ENCODE assay signal across 20 cellular contexts in genomic region chr1:3606779-3607702, GRCh38. TPM values are rescaled to one million over a fixed set of nuclear protein-coding genes. Genes with fewer than 3 reads are reported as not detected.
A peak's percentile ranks its signal among the peaks of the same experiment; 100 is the strongest.
DNase-seq lines count a peak whose midpoint lies in the region; ATAC-seq, FAIRE-seq and TF ChIP-seq lines count a peak whose summit lies in the region.
"Had no signal": no experiment of that assay in that cellular context is flagged by ENCODE, and none has a peak within 500 bp of the region (broad histone marks: within the 10 kb centered on the region; RNA-seq: fewer than 3 reads in every experiment).

No MANE protein-coding gene starts in this region.

- POLR2A ChIA-PET in HepG2 (lab: Yijun Ruan, JAX): no interaction called here

- H3K27me3 ChIP-seq in HepG2 (ENCODE audit: control insufficient read depth in 1 of 2, insufficient read depth in 2 of 2, low read length in 2 of 2) (peaks cover 13 to 93% of the 10 kb centered on the region in 2 experiments), right lobe of liver (peaks cover 0 to 12% of the 10 kb centered on the region in 2 donors)

- H3K36me3 ChIP-seq in HepG2 (replicated peaks in 1 of 2; ENCODE audit: control insufficient read depth in 1 of 2, insufficient read depth in 2 of 2, low read length in 2 of 2) (no peaks in the 10 kb centered on the region), right lobe of liver (no peaks in the 10 kb centered on the region)

- DNase-seq in HepG2 (ENCODE audit: low spot score) (no peak), right lobe of liver (no peak), neural crest cell (ENCODE audit: low read depth, low spot score) (no peak), progenitor cell of endocrine pancreas (ENCODE audit: low spot score, unreplicated experiment) (no peak), omental fat pad (ENCODE audit: low spot score) (no peak)
- DNase-seq: C1 segment of cervical spinal cord; CD4-positive, CD25-positive, alpha-beta regulatory T cell; CD8-positive, alpha-beta memory T cell; COR-L47; DMS53; DND-41; EL; GOT3; H9; KG1 had no signal

- no peak overlapping the region for H3K4me3 ChIP-seq in HepG2 (replicated peaks in 1 of 3; ENCODE audit: insufficient read depth in 1 of 3, low read depth in 2 of 3, low read length in 3 of 3)
- no peak overlapping the region for H3K4me3 ChIP-seq in right lobe of liver
- H3K4me3 ChIP-seq: GM12878 had no signal

- H3K4me1 ChIP-seq in HepG2 (ENCODE audit: insufficient read depth, low read length) (peaks cover 24% of the 10 kb centered on the region), right lobe of liver (peaks cover 0 to 9% (median 0%) of the 10 kb centered on the region in 4 donors)

- in situ Hi-C loops in HepG2 (cut with HindIII; ENCODE audit: extremely low pct_ligation_motif_present, low pct_unique_long_range_greater_than_20kb): no loop called here

- H2AFZ ChIP-seq in HepG2 (ENCODE audit: low read length): no peak overlapping the region

- no peak overlapping the region for H3K4me2 ChIP-seq in HepG2 (ENCODE audit: low read depth, low read length)

- 30% methylated on average over 9 of the region's 23 CpGs for WGBS in HepG2 (ENCODE audit: low lambda C conversion rate)
- 44% methylated on average over 4 of the region's 23 CpGs for WGBS in right lobe of liver (ENCODE audit: insufficient coverage, low coverage, low lambda C conversion rate, missing lambda C conversion rate)

- FAIRE-seq in HepG2 (lab: Jason Lieb, UNC): no peak
- FAIRE-seq: GM12878, HTR-8/SVneo had no signal

- no peaks in the 10 kb centered on the region for H3K79me2 ChIP-seq in HepG2 (ENCODE audit: insufficient read depth, low read length)

- H3K27me3 Mint-ChIP-seq in neural crest cell (ENCODE audit: low read depth): peaks cover 4% of the 10 kb centered on the region
- no peaks in the 10 kb centered on the region for H3K27me3 Mint-ChIP-seq in progenitor cell of endocrine pancreas

- no peaks in the 10 kb centered on the region for H3K9me3 ChIP-seq in HepG2 (ENCODE audit: low read length)
- no peaks in the 10 kb centered on the region for H3K9me3 ChIP-seq in right lobe of liver

- H3K4me3 Mint-ChIP-seq in neural crest cell (no peak overlapping the region), progenitor cell of endocrine pancreas (ENCODE audit: low read depth) (no peak overlapping the region)
- H3K4me3 Mint-ChIP-seq: CD4-positive, CD25-positive, alpha-beta regulatory T cell; CD8-positive, alpha-beta memory T cell; H9 had no signal

- no peak for ATAC-seq in HepG2
- no peak for ATAC-seq in right lobe of liver
- ATAC-seq in omental fat pad (ENCODE audit: low FRiP score): no peak
- ATAC-seq in GM21786 (IDR thresholded peaks at IDR 0.05; ENCODE audit: unreplicated experiment): no peak
- ATAC-seq: GM12878 had no signal

- no peak overlapping the region for H3K9ac ChIP-seq in HepG2 (ENCODE audit: insufficient read depth, low read depth, low read length)

- no peaks in the 10 kb centered on the region for H3K36me3 Mint-ChIP-seq in neural crest cell (ENCODE audit: low read depth)
- no peaks in the 10 kb centered on the region for H3K36me3 Mint-ChIP-seq in progenitor cell of endocrine pancreas (ENCODE audit: insufficient read depth)
- H3K36me3 Mint-ChIP-seq: CD4-positive, CD25-positive, alpha-beta regulatory T cell; CD8-positive, alpha-beta memory T cell had no signal

- H3K27ac ChIP-seq in HepG2 (ENCODE audit: extremely low read length, insufficient read depth, low read length) (no peak overlapping the region), right lobe of liver (no peak overlapping the region)
- H3K27ac ChIP-seq: 22Rv1 had no signal

- H3K9me3 Mint-ChIP-seq in neural crest cell (no peaks in the 10 kb centered on the region), progenitor cell of endocrine pancreas (ENCODE audit: low read depth) (no peaks in the 10 kb centered on the region)
- H3K9me3 Mint-ChIP-seq: CD4-positive, CD25-positive, alpha-beta regulatory T cell; H9 had no signal

- intact Hi-C loops in HepG2 (cut with micrococcal nuclease; ENCODE audit: unreplicated experiment) (no loop called here), right lobe of liver (cut with DNase I) (no loop called here)

- H3K4me1 Mint-ChIP-seq in neural crest cell (peaks cover 26% of the 10 kb centered on the region), progenitor cell of endocrine pancreas (ENCODE audit: low read depth) (peaks cover 16% of the 10 kb centered on the region)

- H3K27ac Mint-ChIP-seq in neural crest cell (ENCODE audit: unreplicated experiment): peak overlapping the region; percentile 6
- peak overlapping the region; percentile 52 for H3K27ac Mint-ChIP-seq in progenitor cell of endocrine pancreas
- H3K27ac Mint-ChIP-seq: CD4-positive, CD25-positive, alpha-beta regulatory T cell; CD8-positive, alpha-beta memory T cell had no signal

- CTCF ChIA-PET in HepG2 (lab: Yijun Ruan, JAX; ENCODE audit: low intra/inter-chr PET ratio, low total read pairs): no interaction called here

- no peak for TF ChIP-seq CTCF in HepG2 (CRISPR knock-in tag; IDR thresholded peaks at IDR 0.05)
- no peak for TF ChIP-seq CTCF in right lobe of liver (IDR thresholded peaks at IDR 0.05)
- no peak for TF ChIP-seq CTCF in neural crest cell (conservative IDR thresholded peaks at IDR 0.05)
- TF ChIP-seq CTCF in progenitor cell of endocrine pancreas (IDR thresholded peaks at IDR 0.05; ENCODE audit: unreplicated experiment): no peak
- no peak for TF ChIP-seq CTCF in omental fat pad (IDR thresholded peaks at IDR 0.05)

- TF ChIP-seq RAD21 in HepG2 (CRISPR knock-in tag; IDR thresholded peaks at IDR 0.05): no peak

- 0 out of 2 replicates have a peak, but pooled peaks cover 6% of the 10 kb centered on the region for H4K20me1 ChIP-seq in HepG2 (ENCODE audit: insufficient read depth, low read length)

- TF ChIP-seq POLR2A in HepG2 (IDR thresholded peaks at IDR 0.05; ENCODE audit: insufficient read depth in 1 of 2, low read depth in 2 of 2, low read length in 2 of 2) (no peak), right lobe of liver (IDR thresholded peaks at IDR 0.05) (no peak)

- no TSS peak for BruUV-seq in HepG2 (replicated peaks; lab: Mats Ljungman, UMichigan)

- TF ChIP-seq EP300 in HepG2 (IDR thresholded peaks at IDR 0.05; ENCODE audit: low read depth in 2 of 2, low read length in 2 of 2): no peak
- TF ChIP-seq EP300 in HepG2 (CRISPR knock-in tag; IDR thresholded peaks at IDR 0.05; ENCODE audit: borderline replicate concordance): no peak

RNA-seq across cellular contexts. Expression of gene MEGF6, which starts 4.3 kb away (rescaled TPM):
- total RNA-seq in HepG2 (2016; rRNA removed; fragmentation: Illumina TruSeq; extraction: Trizol): 0.76 and 1.9 TPM in 2 replicates
- total RNA-seq in HepG2 (2016; cell fraction: cytosol; rRNA removed; fragmentation: Illumina TruSeq; extraction: Trizol; ENCODE audit: low read depth): 0.18 and 0.61 TPM in 2 replicates
- 0.70 and 2.7 TPM in 2 replicates for total RNA-seq in HepG2 (2016; cell fraction: insoluble cytoplasmic fraction; rRNA removed; fragmentation: Illumina TruSeq; extraction: Trizol)
- 0.52 and 0.96 TPM in 2 replicates for total RNA-seq in HepG2 (2016; cell fraction: membrane; rRNA removed; fragmentation: Illumina TruSeq; extraction: Trizol)
- 2.7 and 3.4 TPM in 2 replicates for total RNA-seq in HepG2 (2016; cell fraction: nucleus; rRNA removed; fragmentation: Illumina TruSeq; extraction: Trizol)
- polyA plus RNA-seq in HepG2 (2011; rRNA removed): 1.9 and 3.5 TPM in 2 replicates
- polyA plus RNA-seq in HepG2 (2011; cell fraction: cytosol; rRNA removed): 0.90 and 1.8 TPM in 2 replicates
- polyA plus RNA-seq in HepG2 (2011; cell fraction: nucleus; rRNA removed): 68.1 and 94.7 TPM in 2 replicates
- 3.6 and 4.8 TPM in 2 replicates for polyA plus RNA-seq in HepG2 (2012)
- polyA plus RNA-seq in HepG2 (2016; cell fraction: cytosol; fragmentation: Illumina TruSeq; extraction: Trizol; ENCODE audit: low read depth): 0.09 and 0.19 TPM in 2 replicates
- polyA plus RNA-seq in HepG2 (2016; cell fraction: insoluble cytoplasmic fraction; fragmentation: Illumina TruSeq; extraction: Trizol; ENCODE audit: low read depth): 0.80 and 1.3 TPM in 2 replicates
- polyA plus RNA-seq in HepG2 (2016; cell fraction: membrane; fragmentation: Illumina TruSeq; extraction: Trizol; ENCODE audit: low read depth): 0.19 and 0.34 TPM in 2 replicates
- polyA plus RNA-seq in HepG2 (2016; cell fraction: nucleus; fragmentation: Illumina TruSeq; extraction: Trizol; ENCODE audit: insufficient read depth, low read depth): 8.1 and 10.4 TPM in 2 replicates
- polyA minus RNA-seq in HepG2 (2011; rRNA and poly(A)+ RNA removed; ENCODE audit: low replicate concordance): 3.5 and 4.6 TPM in 2 replicates
- 1.7 and 2.4 TPM in 2 replicates for polyA minus RNA-seq in HepG2 (2011; cell fraction: cytosol; rRNA and poly(A)+ RNA removed)
- polyA minus RNA-seq in HepG2 (2011; cell fraction: nucleus; rRNA and poly(A)+ RNA removed): 5.6 and 10.6 TPM in 2 replicates
- total RNA-seq in right lobe of liver: 1 to 10 TPM; 2.2 to 9.6 (median 4.4) TPM
- 36.7 and 38.8 TPM in 2 replicates for total RNA-seq in neural crest cell
- 79.2 and 83.8 TPM in 2 replicates for total RNA-seq in progenitor cell of endocrine pancreas
- total RNA-seq in omental fat pad: 10 to 100 TPM; 13.2 to 60.1 (median 21.9) TPM

RNA-seq across cellular contexts. Expression of gene TPRG1L, which starts 17.8 kb away (rescaled TPM):
- 21.3 and 31.7 TPM in 2 replicates for total RNA-seq in HepG2 (2016; rRNA removed; fragmentation: Illumina TruSeq; extraction: Trizol)
- 5.7 and 6.3 TPM in 2 replicates for total RNA-seq in HepG2 (2016; cell fraction: cytosol; rRNA removed; fragmentation: Illumina TruSeq; extraction: Trizol; ENCODE audit: low read depth)
- 20.0 and 34.6 TPM in 2 replicates for total RNA-seq in HepG2 (2016; cell fraction: insoluble cytoplasmic fraction; rRNA removed; fragmentation: Illumina TruSeq; extraction: Trizol)
- total RNA-seq in HepG2 (2016; cell fraction: membrane; rRNA removed; fragmentation: Illumina TruSeq; extraction: Trizol): 26.8 and 28.4 TPM in 2 replicates
- 13.9 and 17.8 TPM in 2 replicates for total RNA-seq in HepG2 (2016; cell fraction: nucleus; rRNA removed; fragmentation: Illumina TruSeq; extraction: Trizol)
- polyA plus RNA-seq in HepG2 (2011; rRNA removed): 37.4 and 44.3 TPM in 2 replicates
- polyA plus RNA-seq in HepG2 (2011; cell fraction: cytosol; rRNA removed): 39.8 and 48.5 TPM in 2 replicates
- 18.5 and 21.7 TPM in 2 replicates for polyA plus RNA-seq in HepG2 (2011; cell fraction: nucleus; rRNA removed)
- 32.1 and 36.9 TPM in 2 replicates for polyA plus RNA-seq in HepG2 (2012)
- polyA plus RNA-seq in HepG2 (2016; cell fraction: cytosol; fragmentation: Illumina TruSeq; extraction: Trizol; ENCODE audit: low read depth): 9.7 and 10.7 TPM in 2 replicates
- polyA plus RNA-seq in HepG2 (2016; cell fraction: insoluble cytoplasmic fraction; fragmentation: Illumina TruSeq; extraction: Trizol; ENCODE audit: low read depth): 66.4 and 67.1 TPM in 2 replicates
- polyA plus RNA-seq in HepG2 (2016; cell fraction: membrane; fragmentation: Illumina TruSeq; extraction: Trizol; ENCODE audit: low read depth): 27.9 and 28.2 TPM in 2 replicates
- polyA plus RNA-seq in HepG2 (2016; cell fraction: nucleus; fragmentation: Illumina TruSeq; extraction: Trizol; ENCODE audit: insufficient read depth, low read depth): 42.7 TPM in 2 replicates
- 33.6 and 37.3 TPM in 2 replicates for polyA minus RNA-seq in HepG2 (2011; rRNA and poly(A)+ RNA removed; ENCODE audit: low replicate concordance)
- polyA minus RNA-seq in HepG2 (2011; cell fraction: cytosol; rRNA and poly(A)+ RNA removed): 24.6 and 30.2 TPM in 2 replicates
- 8.0 and 10.2 TPM in 2 replicates for polyA minus RNA-seq in HepG2 (2011; cell fraction: nucleus; rRNA and poly(A)+ RNA removed)
- 10 to 100 TPM; 42.5 to 54.6 (median 53.4) TPM for total RNA-seq in right lobe of liver
- total RNA-seq in neural crest cell: 14.5 and 14.9 TPM in 2 replicates
- total RNA-seq in progenitor cell of endocrine pancreas: 30.7 and 31.4 TPM in 2 replicates
- total RNA-seq in omental fat pad: 10 to 100 TPM; 24.9 to 53.0 (median 37.4) TPM

RNA-seq across cellular contexts. Expression of gene WRAP73, which starts 42.9 kb away (rescaled TPM):
- total RNA-seq in HepG2 (2016; rRNA removed; fragmentation: Illumina TruSeq; extraction: Trizol) (18.1 and 21.0 TPM in 2 replicates), right lobe of liver (1 to 10 TPM; 5.6 to 9.1 (median 7.1) TPM), neural crest cell (26.0 and 28.9 TPM in 2 replicates), progenitor cell of endocrine pancreas (28.1 and 29.9 TPM in 2 replicates), omental fat pad (10 to 100 TPM; 10.4 to 31.2 (median 15.5) TPM)
- 5.0 and 5.8 TPM in 2 replicates for total RNA-seq in HepG2 (2016; cell fraction: cytosol; rRNA removed; fragmentation: Illumina TruSeq; extraction: Trizol; ENCODE audit: low read depth)
- total RNA-seq in HepG2 (2016; cell fraction: insoluble cytoplasmic fraction; rRNA removed; fragmentation: Illumina TruSeq; extraction: Trizol): 20.2 and 20.3 TPM in 2 replicates
- 8.8 and 10.8 TPM in 2 replicates for total RNA-seq in HepG2 (2016; cell fraction: membrane; rRNA removed; fragmentation: Illumina TruSeq; extraction: Trizol)
- 14.3 and 17.1 TPM in 2 replicates for total RNA-seq in HepG2 (2016; cell fraction: nucleus; rRNA removed; fragmentation: Illumina TruSeq; extraction: Trizol)
- 40.4 and 44.1 TPM in 2 replicates for polyA plus RNA-seq in HepG2 (2011; rRNA removed)
- polyA plus RNA-seq in HepG2 (2011; cell fraction: cytosol; rRNA removed): 27.5 and 35.0 TPM in 2 replicates
- 78.4 and 79.9 TPM in 2 replicates for polyA plus RNA-seq in HepG2 (2011; cell fraction: nucleus; rRNA removed)
- polyA plus RNA-seq in HepG2 (2012): 12.9 and 18.3 TPM in 2 replicates
- polyA plus RNA-seq in HepG2 (2016; cell fraction: cytosol; fragmentation: Illumina TruSeq; extraction: Trizol; ENCODE audit: low read depth): 5.5 TPM in 2 replicates
- 19.4 and 25.1 TPM in 2 replicates for polyA plus RNA-seq in HepG2 (2016; cell fraction: insoluble cytoplasmic fraction; fragmentation: Illumina TruSeq; extraction: Trizol; ENCODE audit: low read depth)
- polyA plus RNA-seq in HepG2 (2016; cell fraction: membrane; fragmentation: Illumina TruSeq; extraction: Trizol; ENCODE audit: low read depth): 6.3 and 7.2 TPM in 2 replicates
- 41.4 and 53.5 TPM in 2 replicates for polyA plus RNA-seq in HepG2 (2016; cell fraction: nucleus; fragmentation: Illumina TruSeq; extraction: Trizol; ENCODE audit: insufficient read depth, low read depth)
- polyA minus RNA-seq in HepG2 (2011; rRNA and poly(A)+ RNA removed; ENCODE audit: low replicate concordance): 43.7 and 46.5 TPM in 2 replicates
- 11.9 and 16.4 TPM in 2 replicates for polyA minus RNA-seq in HepG2 (2011; cell fraction: cytosol; rRNA and poly(A)+ RNA removed)
- polyA minus RNA-seq in HepG2 (2011; cell fraction: nucleus; rRNA and poly(A)+ RNA removed): 18.4 and 19.5 TPM in 2 replicates

RNA-seq across cellular contexts. Expression of gene TP73, which starts 45.3 kb away (rescaled TPM):
- total RNA-seq in HepG2 (2016; rRNA removed; fragmentation: Illumina TruSeq; extraction: Trizol) (0.69 and 1.1 TPM in 2 replicates), right lobe of liver (1 to 10 TPM in 2 of 6 experiments, under 1 TPM in 4; 0.05 to 2.3 (median 0.32) TPM), neural crest cell (1.5 and 2.1 TPM in 2 replicates), progenitor cell of endocrine pancreas (2.2 and 2.4 TPM in 2 replicates), omental fat pad (not detected)
- total RNA-seq in HepG2 (2016; cell fraction: cytosol; rRNA removed; fragmentation: Illumina TruSeq; extraction: Trizol; ENCODE audit: low read depth): 0.35 and 0.51 TPM in 2 replicates
- total RNA-seq in HepG2 (2016; cell fraction: insoluble cytoplasmic fraction; rRNA removed; fragmentation: Illumina TruSeq; extraction: Trizol): 0.39 and 1.1 TPM in 2 replicates
- total RNA-seq in HepG2 (2016; cell fraction: membrane; rRNA removed; fragmentation: Illumina TruSeq; extraction: Trizol): 1.3 and 1.4 TPM in 2 replicates
- 1.7 and 2.1 TPM in 2 replicates for total RNA-seq in HepG2 (2016; cell fraction: nucleus; rRNA removed; fragmentation: Illumina TruSeq; extraction: Trizol)
- polyA plus RNA-seq in HepG2 (2011; rRNA removed): 0.49 and 0.59 TPM in 2 replicates
- 0.10 and 0.28 TPM in 2 replicates for polyA plus RNA-seq in HepG2 (2011; cell fraction: cytosol; rRNA removed)
- 1.8 and 3.5 TPM in 2 replicates for polyA plus RNA-seq in HepG2 (2011; cell fraction: nucleus; rRNA removed)
- 0.37 and 0.74 TPM in 2 replicates for polyA plus RNA-seq in HepG2 (2012)
- polyA plus RNA-seq in HepG2 (2016; cell fraction: cytosol; fragmentation: Illumina TruSeq; extraction: Trizol; ENCODE audit: low read depth): 0.45 and 0.53 TPM in 2 replicates
- polyA plus RNA-seq in HepG2 (2016; cell fraction: insoluble cytoplasmic fraction; fragmentation: Illumina TruSeq; extraction: Trizol; ENCODE audit: low read depth): 1.5 and 1.9 TPM in 2 replicates
- 0.93 and 1.4 TPM in 2 replicates for polyA plus RNA-seq in HepG2 (2016; cell fraction: membrane; fragmentation: Illumina TruSeq; extraction: Trizol; ENCODE audit: low read depth)
- 3.4 and 3.9 TPM in 2 replicates for polyA plus RNA-seq in HepG2 (2016; cell fraction: nucleus; fragmentation: Illumina TruSeq; extraction: Trizol; ENCODE audit: insufficient read depth, low read depth)
- polyA minus RNA-seq in HepG2 (2011; rRNA and poly(A)+ RNA removed; ENCODE audit: low replicate concordance): 0.48 TPM in 1 of 2 replicates, not detected in the other
- 0.30 and 0.62 TPM in 2 replicates for polyA minus RNA-seq in HepG2 (2011; cell fraction: cytosol; rRNA and poly(A)+ RNA removed)
- polyA minus RNA-seq in HepG2 (2011; cell fraction: nucleus; rRNA and poly(A)+ RNA removed): 0.99 and 1.2 TPM in 2 replicates
- total RNA-seq: CD4-positive, CD25-positive, alpha-beta regulatory T cell had no signal
- polyA plus RNA-seq: AG04450 had no signal
